ENCODE assay signal across 1 cellular context in the genomic region with DNA sequence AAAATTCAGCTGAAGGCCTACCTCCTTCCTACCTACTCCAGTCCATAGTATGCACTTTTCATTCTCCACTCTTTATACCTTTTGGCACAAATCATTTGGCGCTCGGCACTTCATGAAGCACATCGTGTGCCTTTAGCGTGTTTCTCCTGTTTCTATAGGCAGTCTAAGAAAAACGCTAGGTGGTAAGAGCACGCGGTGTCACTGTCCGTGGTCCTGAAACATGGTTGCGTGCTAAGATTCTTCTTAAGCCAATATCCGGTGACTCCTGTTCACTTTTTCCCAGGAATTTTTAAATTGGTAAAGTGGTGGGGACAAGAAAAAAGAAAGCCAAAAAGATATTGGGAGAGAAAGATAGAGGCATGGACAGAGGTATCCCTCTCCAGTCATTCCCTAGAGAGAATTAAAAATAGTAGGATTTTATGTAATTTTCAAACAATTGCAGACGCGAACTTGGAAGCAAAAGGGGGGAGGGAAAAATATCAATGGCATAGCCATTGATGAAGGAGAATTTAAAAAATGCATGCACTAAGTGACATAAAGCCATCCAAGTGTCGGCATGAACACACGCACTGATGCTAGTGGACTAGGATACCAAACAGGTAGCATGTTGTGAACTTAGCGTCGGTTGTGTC.
TF ChIP-seq lines count a peak whose summit lies in the region.

No MANE protein-coding gene starts in this region.

TF ChIP-seq in HepG2, 621 proteins besides CTCF, POLR2A, EP300 and RAD21 (continued from another document and continues in another):
- TF ChIP-seq GMEB1 (CRISPR knock-in tag; IDR thresholded peaks at IDR 0.05; ENCODE audit: borderline replicate concordance) (no peak), ZNF282 (IDR thresholded peaks at IDR 0.05; ENCODE audit: partially characterized antibody) (no peak), ZBTB33 (CRISPR knock-in tag; IDR thresholded peaks at IDR 0.05) (no peak), ZNF766 (CRISPR knock-in tag; IDR thresholded peaks at IDR 0.05; ENCODE audit: borderline replicate concordance) (peak; percentile 82; the same call in 1 of the 2 replicates), ZNF225 (CRISPR knock-in tag; IDR thresholded peaks at IDR 0.05) (no peak), ZNF703 (CRISPR knock-in tag; IDR thresholded peaks at IDR 0.05; ENCODE audit: borderline replicate concordance) (no peak), CCDC6 (CRISPR knock-in tag; IDR thresholded peaks at IDR 0.05) (0 out of 2 replicates have a peak, but pooled peaks have one; percentile 43), MTF2 (CRISPR knock-in tag; IDR thresholded peaks at IDR 0.05; ENCODE audit: borderline replicate concordance) (0 out of 2 replicates have a peak, but pooled peaks have one; percentile 40), GABPB1 (CRISPR knock-in tag; IDR thresholded peaks at IDR 0.05) (peak; percentile 49; the same call in 1 of the 2 replicates), ISL2 (CRISPR knock-in tag; IDR thresholded peaks at IDR 0.05) (no peak), ZNF547 (CRISPR knock-in tag; IDR thresholded peaks at IDR 0.05) (0 out of 2 replicates have a peak, but pooled peaks have one; percentile 36), DPF2 (CRISPR knock-in tag; IDR thresholded peaks at IDR 0.05; ENCODE audit: borderline replicate concordance, low read depth) (no peak), MTA3 (CRISPR knock-in tag; IDR thresholded peaks at IDR 0.05) (no peak), ZNF589 (CRISPR knock-in tag; conservative IDR thresholded peaks at IDR 0.05) (0 out of 2 replicates have a peak, but pooled peaks have one; percentile 66), ZBTB7A (CRISPR knock-in tag; IDR thresholded peaks at IDR 0.05) (peak; percentile 65; the same call in 1 of the 2 replicates), ZFP1 (CRISPR knock-in tag; IDR thresholded peaks at IDR 0.05) (no peak; the same call in 1 of the 2 replicates), ATF7-NPFF (CRISPR knock-in tag; IDR thresholded peaks at IDR 0.05; ENCODE audit: low read depth) (peak; percentile 16; the same call in 1 of the 2 replicates), EHMT2 (IDR thresholded peaks at IDR 0.05; ENCODE audit: borderline replicate concordance, low read depth, low read length) (peak; percentile 99), FOXO1 (CRISPR knock-in tag; IDR thresholded peaks at IDR 0.05) (peak; percentile 39; the same call in 1 of the 2 replicates), ZNF883 (CRISPR knock-in tag; IDR thresholded peaks at IDR 0.05; ENCODE audit: not compliant biosample characterization) (no peak), FIP1L1 (IDR thresholded peaks at IDR 0.05; ENCODE audit: borderline replicate concordance, insufficient read depth, low read depth, low read length) (no peak), SALL1 (CRISPR knock-in tag; IDR thresholded peaks at IDR 0.05) (peak; percentile 70; the same call in 1 of the 2 replicates), KLF11 (CRISPR knock-in tag; IDR thresholded peaks at IDR 0.05) (peak; percentile 99), ZNF674 (CRISPR knock-in tag; IDR thresholded peaks at IDR 0.05; ENCODE audit: low read depth) (no peak), KAT8 (CRISPR knock-in tag; IDR thresholded peaks at IDR 0.05) (peak; percentile 59; the same call in 1 of the 2 replicates), ZMYM4 (CRISPR knock-in tag; IDR thresholded peaks at IDR 0.05) (peak; percentile 37; the same call in 1 of the 2 replicates), REST (IDR thresholded peaks at IDR 0.05; ENCODE audit: borderline replicate concordance in 1 of 2, low read depth in 1 of 2, low read length in 2 of 2) (peak; percentile 94 to 98), MBD4 (IDR thresholded peaks at IDR 0.05; ENCODE audit: borderline replicate concordance, low read length) (no peak), BRD4 (CRISPR knock-in tag; IDR thresholded peaks at IDR 0.05) (no peak), RFXANK (CRISPR knock-in tag; IDR thresholded peaks at IDR 0.05) (peak; percentile 75; the same call in 1 of the 2 replicates), ZNF124 (CRISPR knock-in tag; IDR thresholded peaks at IDR 0.05) (peak; percentile 71; the same call in 1 of the 2 replicates), TEF (CRISPR knock-in tag; IDR thresholded peaks at IDR 0.05) (peak; percentile 83), RARA (CRISPR knock-in tag; IDR thresholded peaks at IDR 0.05) (peak; percentile 77), ZNF253 (CRISPR knock-in tag; IDR thresholded peaks at IDR 0.05; ENCODE audit: borderline replicate concordance) (no peak), ZNF773 (CRISPR knock-in tag; IDR thresholded peaks at IDR 0.05; ENCODE audit: borderline replicate concordance) (peak; percentile 72; the same call in 1 of the 2 replicates), BRF2 (CRISPR knock-in tag; IDR thresholded peaks at IDR 0.05) (no peak), ZNF256 (CRISPR knock-in tag; conservative IDR thresholded peaks at IDR 0.05) (no peak), NFYC (CRISPR knock-in tag; IDR thresholded peaks at IDR 0.05) (peak; percentile 55; the same call in 1 of the 2 replicates), KAT2B (IDR thresholded peaks at IDR 0.05; ENCODE audit: borderline replicate concordance, low read depth, low read length) (no peak), TAF1 (CRISPR knock-in tag; IDR thresholded peaks at IDR 0.05) (no peak), REPIN1 (CRISPR knock-in tag; IDR thresholded peaks at IDR 0.05; ENCODE audit: borderline replicate concordance, low read depth) (peak; percentile 55; the same call in 1 of the 2 replicates), NR3C1 (CRISPR knock-in tag; IDR thresholded peaks at IDR 0.05) (no peak), ZNF205 (CRISPR knock-in tag; IDR thresholded peaks at IDR 0.05) (0 out of 2 replicates have a peak, but pooled peaks have one; percentile 37)
- TF ChIP-seq, protein P1, sequence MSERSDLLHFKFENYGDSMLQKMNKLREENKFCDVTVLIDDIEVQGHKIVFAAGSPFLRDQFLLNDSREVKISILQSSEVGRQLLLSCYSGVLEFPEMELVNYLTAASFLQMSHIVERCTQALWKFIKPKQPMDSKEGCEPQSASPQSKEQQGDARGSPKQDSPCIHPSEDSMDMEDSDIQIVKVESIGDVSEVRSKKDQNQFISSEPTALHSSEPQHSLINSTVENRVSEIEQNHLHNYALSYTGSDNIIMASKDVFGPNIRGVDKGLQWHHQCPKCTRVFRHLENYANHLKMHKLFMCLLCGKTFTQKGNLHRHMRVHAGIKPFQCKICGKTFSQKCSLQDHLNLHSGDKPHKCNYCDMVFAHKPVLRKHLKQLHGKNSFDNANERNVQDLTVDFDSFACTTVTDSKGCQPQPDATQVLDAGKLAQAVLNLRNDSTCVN (CRISPR knock-in tag; IDR thresholded peaks at IDR 0.05; ENCODE audit: borderline replicate concordance): peak; percentile 86
- TF ChIP-seq, protein P2, sequence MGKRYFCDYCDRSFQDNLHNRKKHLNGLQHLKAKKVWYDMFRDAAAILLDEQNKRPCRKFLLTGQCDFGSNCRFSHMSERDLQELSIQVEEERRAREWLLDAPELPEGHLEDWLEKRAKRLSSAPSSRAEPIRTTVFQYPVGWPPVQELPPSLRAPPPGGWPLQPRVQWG (CRISPR knock-in tag; IDR thresholded peaks at IDR 0.05; ENCODE audit: borderline replicate concordance, low read depth): no peak
- TF ChIP-seq, protein P3, sequence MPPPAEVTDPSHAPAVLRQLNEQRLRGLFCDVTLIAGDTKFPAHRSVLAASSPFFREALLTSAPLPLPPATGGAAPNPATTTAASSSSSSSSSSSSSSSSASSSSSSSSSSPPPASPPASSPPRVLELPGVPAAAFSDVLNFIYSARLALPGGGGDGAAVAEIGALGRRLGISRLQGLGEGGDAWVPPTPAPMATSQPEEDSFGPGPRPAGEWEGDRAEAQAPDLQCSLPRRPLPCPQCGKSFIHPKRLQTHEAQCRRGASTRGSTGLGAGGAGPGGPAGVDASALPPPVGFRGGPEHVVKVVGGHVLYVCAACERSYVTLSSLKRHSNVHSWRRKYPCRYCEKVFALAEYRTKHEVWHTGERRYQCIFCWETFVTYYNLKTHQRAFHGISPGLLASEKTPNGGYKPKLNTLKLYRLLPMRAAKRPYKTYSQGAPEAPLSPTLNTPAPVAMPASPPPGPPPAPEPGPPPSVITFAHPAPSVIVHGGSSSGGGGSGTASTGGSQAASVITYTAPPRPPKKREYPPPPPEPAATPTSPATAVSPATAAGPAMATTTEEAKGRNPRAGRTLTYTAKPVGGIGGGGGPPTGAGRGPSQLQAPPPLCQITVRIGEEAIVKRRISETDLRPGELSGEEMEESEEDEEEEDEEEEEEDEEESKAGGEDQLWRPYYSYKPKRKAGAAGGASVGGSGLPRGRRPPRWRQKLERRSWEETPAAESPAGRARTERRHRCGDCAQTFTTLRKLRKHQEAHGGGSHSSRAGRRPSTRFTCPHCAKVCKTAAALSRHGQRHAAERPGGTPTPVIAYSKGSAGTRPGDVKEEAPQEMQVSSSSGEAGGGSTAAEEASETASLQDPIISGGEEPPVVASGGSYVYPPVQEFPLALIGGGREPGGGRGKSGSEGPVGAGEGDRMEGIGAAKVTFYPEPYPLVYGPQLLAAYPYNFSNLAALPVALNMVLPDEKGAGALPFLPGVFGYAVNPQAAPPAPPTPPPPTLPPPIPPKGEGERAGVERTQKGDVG (CRISPR knock-in tag; IDR thresholded peaks at IDR 0.05; ENCODE audit: borderline replicate concordance): no peak
